In genomic region chr17:43367588-43368242, GRCh38 we compare ENCODE assay signal across 1 cellular context.
TF ChIP-seq lines count a peak whose summit lies in the region.

No MANE protein-coding gene starts in this region.

TF ChIP-seq in HEK293, 187 proteins besides CTCF, POLR2A, EP300 and RAD21 (continued from another document and continues in another):
- TF ChIP-seq ZBTB11 (tag by site-specific recombination; conservative IDR thresholded peaks at IDR 0.05; ENCODE audit: low read depth) (peak; percentile 49; the same call in 1 of the 2 replicates), HOXD13 (CRISPR knock-in tag; IDR thresholded peaks at IDR 0.05; ENCODE audit: borderline replicate concordance) (no peak), ZNF350 (tag by site-specific recombination; IDR thresholded peaks at IDR 0.05) (no peak), ZNF549 (tag by site-specific recombination; IDR thresholded peaks at IDR 0.05) (no peak), ZNF513 (tag by site-specific recombination; IDR thresholded peaks at IDR 0.05) (peak; percentile 40; the same call in 1 of the 2 replicates), OVOL3 (tag by site-specific recombination; IDR thresholded peaks at IDR 0.05) (no peak), ZNF391 (tag by site-specific recombination; IDR thresholded peaks at IDR 0.05; ENCODE audit: borderline replicate concordance, low read depth) (no peak), SP7 (tag by site-specific recombination; IDR thresholded peaks at IDR 0.05) (no peak; the same call in 1 of the 2 replicates), YY2 (tag by site-specific recombination; IDR thresholded peaks at IDR 0.05) (no peak; the same call in 1 of the 2 replicates), ZNF280D (tag by site-specific recombination; IDR thresholded peaks at IDR 0.05) (no peak), ZBTB48 (tag by site-specific recombination; IDR thresholded peaks at IDR 0.05) (no peak), ZNF146 (tag by site-specific recombination; IDR thresholded peaks at IDR 0.05) (no peak), ZNF274 (IDR thresholded peaks at IDR 0.05; ENCODE audit: low read length) (no peak), ZNF274 (tag by site-specific recombination; IDR thresholded peaks at IDR 0.05; ENCODE audit: borderline replicate concordance) (no peak), GLI4 (tag by site-specific recombination; IDR thresholded peaks at IDR 0.05) (peak; percentile 41; the same call in 1 of the 2 replicates), ZFP41 (tag by site-specific recombination; IDR thresholded peaks at IDR 0.05; ENCODE audit: borderline replicate concordance) (no peak), SCRT2 (tag by site-specific recombination; IDR thresholded peaks at IDR 0.05) (no peak), ZNF555 (tag by site-specific recombination; conservative IDR thresholded peaks at IDR 0.05) (no peak), ELK4 (IDR thresholded peaks at IDR 0.05; ENCODE audit: borderline replicate concordance, low read depth, low read length) (no peak), ZBTB10 (tag by site-specific recombination; IDR thresholded peaks at IDR 0.05) (no peak), ZNF24 (tag by site-specific recombination; IDR thresholded peaks at IDR 0.05) (peak; percentile 95), ZNF214 (tag by site-specific recombination; IDR thresholded peaks at IDR 0.05; ENCODE audit: borderline replicate concordance) (no peak), ZNF324 (tag by site-specific recombination; IDR thresholded peaks at IDR 0.05) (peak; percentile 84), ZNF132 (tag by site-specific recombination; IDR thresholded peaks at IDR 0.05; ENCODE audit: borderline replicate concordance) (no peak), ZNF530 (tag by site-specific recombination; IDR thresholded peaks at IDR 0.05; ENCODE audit: low read depth) (no peak), ZSCAN16 (tag by site-specific recombination; IDR thresholded peaks at IDR 0.05) (peak; percentile 27; the same call in 1 of the 2 replicates), MZF1 (tag by site-specific recombination; IDR thresholded peaks at IDR 0.05; ENCODE audit: borderline replicate concordance) (peak; percentile 45; the same call in 1 of the 2 replicates), ZNF133 (tag by site-specific recombination; IDR thresholded peaks at IDR 0.05) (no peak), ZNF157 (tag by site-specific recombination; IDR thresholded peaks at IDR 0.05) (no peak), ZNF830 (tag by site-specific recombination; IDR thresholded peaks at IDR 0.05; ENCODE audit: low read depth) (no peak), KLF7 (tag by site-specific recombination; IDR thresholded peaks at IDR 0.05; ENCODE audit: borderline replicate concordance) (peak; percentile 49; the same call in 1 of the 2 replicates), ZNF19 (tag by site-specific recombination; IDR thresholded peaks at IDR 0.05; ENCODE audit: low read depth) (no peak), KLF8 (tag by site-specific recombination; IDR thresholded peaks at IDR 0.05) (peak; percentile 39; the same call in 1 of the 2 replicates), GLIS2 (tag by site-specific recombination; IDR thresholded peaks at IDR 0.05) (no peak), RBAK (tag by site-specific recombination; IDR thresholded peaks at IDR 0.05) (no peak), ZNF544 (tag by site-specific recombination; IDR thresholded peaks at IDR 0.05) (no peak), ZFP3 (tag by site-specific recombination; IDR thresholded peaks at IDR 0.05; ENCODE audit: low read depth) (peak; percentile 94), ZNF433 (tag by site-specific recombination; IDR thresholded peaks at IDR 0.05; ENCODE audit: low read depth) (no peak), ZNF561 (tag by site-specific recombination; IDR thresholded peaks at IDR 0.05; ENCODE audit: borderline replicate concordance) (peak; percentile 33; the same call in 1 of the 2 replicates), ZNF223 (tag by site-specific recombination; IDR thresholded peaks at IDR 0.05) (0 out of 2 replicates have a peak, but pooled peaks have one; percentile 8), ZNF692 (tag by site-specific recombination; IDR thresholded peaks at IDR 0.05) (no peak), ZNF664 (tag by site-specific recombination; IDR thresholded peaks at IDR 0.05) (peak; percentile 40; the same call in 1 of the 2 replicates), ZBTB49 (tag by site-specific recombination; IDR thresholded peaks at IDR 0.05; ENCODE audit: low read depth) (no peak), ZNF626 (tag by site-specific recombination; IDR thresholded peaks at IDR 0.05) (no peak), KLF16 (tag by site-specific recombination; IDR thresholded peaks at IDR 0.05) (peak; percentile 84), ZEB2 (tag by site-specific recombination; IDR thresholded peaks at IDR 0.05) (no peak), ZNF645 (tag by site-specific recombination; IDR thresholded peaks at IDR 0.05) (no peak; the same call in 1 of the 2 replicates)
